ENCODE assay signal across 20 cellular contexts in the genomic region with DNA sequence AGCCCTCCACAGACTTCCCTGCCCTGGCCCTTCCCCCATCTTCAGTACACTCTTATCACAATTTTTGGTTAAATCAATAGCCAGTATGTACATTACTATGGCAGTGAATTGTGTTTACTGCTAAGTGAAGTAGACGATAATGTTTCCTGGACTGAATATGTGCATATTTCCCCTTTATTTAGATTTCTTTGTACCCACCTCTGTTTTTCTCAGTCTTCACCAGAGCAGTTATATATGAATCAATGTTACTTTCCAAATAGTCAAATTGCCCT.
A peak's percentile ranks its signal among the peaks of the same experiment; 100 is the strongest.
DNase-seq lines count a peak whose midpoint lies in the region; ATAC-seq and TF ChIP-seq lines count a peak whose summit lies in the region.
"Had no signal": no experiment of that assay in that cellular context is flagged by ENCODE, and none has a peak within 500 bp of the region (broad histone marks: within the 10 kb centered on the region; RNA-seq: fewer than 3 reads in every experiment).

No MANE protein-coding gene starts in this region.

- WGBS in right cardiac atrium = 71% methylated on average over 1 of the region's 1 CpG

- H2AFZ ChIP-seq in GM23338 = 0 out of 2 replicates have a peak overlapping the region, but pooled peaks have one; percentile 18

- H3K79me2 ChIP-seq in GM23338 (replicated peaks; ENCODE audit: insufficient read depth) = no peaks in the 10 kb centered on the region

- TF ChIP-seq CTCF in GM23338 (conservative IDR thresholded peaks at IDR 0.05; ENCODE audit: low read depth in 2 of 2) = no peak

- H3K9me3 ChIP-seq in right cardiac atrium (ENCODE audit: control insufficient read depth, low read length) = no peaks in the 10 kb centered on the region
- H3K9me3 ChIP-seq: A549, BE2C had no signal

- intact Hi-C loops in cardiac septum (cut with DNase I) = no loop called here
- intact Hi-C loops in right cardiac atrium (cut with DNase I) = no loop called here
- intact Hi-C loops in left ventricle myocardium superior (cut with micrococcal nuclease) = no loop called here

- H3K9me3 Mint-ChIP-seq in GM23338 = peaks cover 18% of the 10 kb centered on the region
- peaks cover 0 to 9% (median 0%) of the 10 kb centered on the region in 3 donors for H3K9me3 Mint-ChIP-seq in T-cell
- H3K9me3 Mint-ChIP-seq: CD4-positive, alpha-beta T cell had no signal

- ATAC-seq in right cardiac atrium (no peak), GM23338 (no peak), T-cell (replicated peaks in 1 of 4) (no peak), HG03442 (IDR thresholded peaks at IDR 0.05; ENCODE audit: unreplicated experiment) (no peak), left ventricle myocardium superior (no peak)

- H3K27me3 Mint-ChIP-seq in GM23338 (ENCODE audit: insufficient read depth, low read depth, poor library complexity) (peaks cover 12% of the 10 kb centered on the region), T-cell (no peaks in the 10 kb centered on the region)
- H3K27me3 Mint-ChIP-seq: CD4-positive, alpha-beta T cell had no signal

- H3K4me1 ChIP-seq in right cardiac atrium (ENCODE audit: control insufficient read depth, insufficient read depth, low read length) (no peaks in the 10 kb centered on the region), GM23338 (ENCODE audit: insufficient read depth) (peaks cover 7% of the 10 kb centered on the region; the same call in 1 of the 2 replicates)
- H3K4me1 ChIP-seq: A549 had no signal

- H3K36me3 Mint-ChIP-seq in GM23338 (ENCODE audit: low read depth) = peaks cover 11% of the 10 kb centered on the region
- H3K36me3 Mint-ChIP-seq in T-cell = no peaks in the 10 kb centered on the region
- H3K36me3 Mint-ChIP-seq: CD14-positive monocyte; CD8-positive, alpha-beta memory T cell had no signal

- no peaks in the 10 kb centered on the region for H3K27me3 ChIP-seq in right cardiac atrium (ENCODE audit: control insufficient read depth, insufficient read depth)
- H3K27me3 ChIP-seq in GM23338 (ENCODE audit: insufficient read depth) = no peaks in the 10 kb centered on the region
- H3K27me3 ChIP-seq: BE2C; BLaER1 treated with 17β-estradiol and CSF1 and Interleukin-3, amounts not matched to agents 10 nM and 100 nM had no signal

- no peak overlapping the region for H3K4me2 ChIP-seq in GM23338
- H3K4me2 ChIP-seq: A549 had no signal

- DNase-seq in cardiac septum (ENCODE audit: low spot score) (peak; percentile 31), right cardiac atrium (no peak), GM23338 (ENCODE audit: low spot score) (no peak), mucosa of gallbladder (ENCODE audit: low spot score) (peak; percentile 6), T-cell (no peak), left ventricle myocardium superior (no peak)
- DNase-seq: ACHN; AML-193; BE2C; CD4-positive, alpha-beta T cell; CD8-positive, alpha-beta memory T cell; DMS 273 treated with DMSO at 0.1 percent for 48 hours; DMS79; GOT3; H7; HCEC 1CT had no signal

- H3K9me2 ChIP-seq in GM23338 (ENCODE audit: insufficient read depth) = no peaks in the 10 kb centered on the region; the same call in 1 of the 2 replicates

- H3K4me3 ChIP-seq in right cardiac atrium (ENCODE audit: low read length) = no peak overlapping the region
- H3K4me3 ChIP-seq in GM23338 = no peak overlapping the region
- H3K4me3 ChIP-seq: A549; BLaER1 treated with 17β-estradiol and CSF1 and Interleukin-3, amounts not matched to agents 10 nM and 100 nM had no signal

- POLR2A ChIA-PET in T-cell (lab: Charles Lee) = no interaction called here

- no peak overlapping the region for H3K27ac Mint-ChIP-seq in GM23338
- no peak overlapping the region for H3K27ac Mint-ChIP-seq in T-cell
- H3K27ac Mint-ChIP-seq: CD14-positive monocyte; CD4-positive, alpha-beta T cell; CD8-positive, alpha-beta memory T cell had no signal

- no peaks in the 10 kb centered on the region for H3K36me3 ChIP-seq in GM23338 (ENCODE audit: insufficient read depth)
- H3K36me3 ChIP-seq: BE2C; BLaER1 treated with 17β-estradiol and CSF1 and Interleukin-3, amounts not matched to agents 10 nM and 100 nM had no signal

- H3K4me3 Mint-ChIP-seq in GM23338 = no peak overlapping the region
- H3K4me3 Mint-ChIP-seq in T-cell = no peak overlapping the region
- H3K4me3 Mint-ChIP-seq: CD14-positive monocyte; CD4-positive, alpha-beta T cell; CD8-positive, alpha-beta memory T cell had no signal

- no peaks in the 10 kb centered on the region for H3F3A ChIP-seq in GM23338 (replicated peaks; ENCODE audit: low read depth)

- H3K4me1 Mint-ChIP-seq in GM23338 (peaks cover 17% of the 10 kb centered on the region), T-cell (no peaks in the 10 kb centered on the region)
- H3K4me1 Mint-ChIP-seq: CD14-positive monocyte; CD8-positive, alpha-beta memory T cell had no signal

- CTCF ChIA-PET in T-cell (lab: Charles Lee) = no interaction called here

- H4K20me1 ChIP-seq in GM23338 (replicated peaks; ENCODE audit: insufficient read depth) = no peaks in the 10 kb centered on the region
- H4K20me1 ChIP-seq: BLaER1 treated with 17β-estradiol and CSF1 and Interleukin-3, amounts not matched to agents 10 nM and 100 nM had no signal

- H3K27ac ChIP-seq in right cardiac atrium (ENCODE audit: low read length) = no peak overlapping the region
- H3K27ac ChIP-seq in GM23338 (ENCODE audit: low read depth) = no peak overlapping the region
- H3K27ac ChIP-seq: A549; BLaER1 treated with 17β-estradiol and CSF1 and Interleukin-3, amounts not matched to agents 10 nM and 100 nM had no signal

TF ChIP-seq in GM23338, 12 proteins besides CTCF, POLR2A, EP300 and RAD21 (continues in another document):
- no peak for TF ChIP-seq JUNB (IDR thresholded peaks at IDR 0.05; ENCODE audit: unreplicated experiment)
- TF ChIP-seq STAT1 (IDR thresholded peaks at IDR 0.05; ENCODE audit: unreplicated experiment) = no peak
- TF ChIP-seq ZNF114 (CRISPR knock-in tag; IDR thresholded peaks at IDR 0.05) = no peak
- TF ChIP-seq, protein P1, sequence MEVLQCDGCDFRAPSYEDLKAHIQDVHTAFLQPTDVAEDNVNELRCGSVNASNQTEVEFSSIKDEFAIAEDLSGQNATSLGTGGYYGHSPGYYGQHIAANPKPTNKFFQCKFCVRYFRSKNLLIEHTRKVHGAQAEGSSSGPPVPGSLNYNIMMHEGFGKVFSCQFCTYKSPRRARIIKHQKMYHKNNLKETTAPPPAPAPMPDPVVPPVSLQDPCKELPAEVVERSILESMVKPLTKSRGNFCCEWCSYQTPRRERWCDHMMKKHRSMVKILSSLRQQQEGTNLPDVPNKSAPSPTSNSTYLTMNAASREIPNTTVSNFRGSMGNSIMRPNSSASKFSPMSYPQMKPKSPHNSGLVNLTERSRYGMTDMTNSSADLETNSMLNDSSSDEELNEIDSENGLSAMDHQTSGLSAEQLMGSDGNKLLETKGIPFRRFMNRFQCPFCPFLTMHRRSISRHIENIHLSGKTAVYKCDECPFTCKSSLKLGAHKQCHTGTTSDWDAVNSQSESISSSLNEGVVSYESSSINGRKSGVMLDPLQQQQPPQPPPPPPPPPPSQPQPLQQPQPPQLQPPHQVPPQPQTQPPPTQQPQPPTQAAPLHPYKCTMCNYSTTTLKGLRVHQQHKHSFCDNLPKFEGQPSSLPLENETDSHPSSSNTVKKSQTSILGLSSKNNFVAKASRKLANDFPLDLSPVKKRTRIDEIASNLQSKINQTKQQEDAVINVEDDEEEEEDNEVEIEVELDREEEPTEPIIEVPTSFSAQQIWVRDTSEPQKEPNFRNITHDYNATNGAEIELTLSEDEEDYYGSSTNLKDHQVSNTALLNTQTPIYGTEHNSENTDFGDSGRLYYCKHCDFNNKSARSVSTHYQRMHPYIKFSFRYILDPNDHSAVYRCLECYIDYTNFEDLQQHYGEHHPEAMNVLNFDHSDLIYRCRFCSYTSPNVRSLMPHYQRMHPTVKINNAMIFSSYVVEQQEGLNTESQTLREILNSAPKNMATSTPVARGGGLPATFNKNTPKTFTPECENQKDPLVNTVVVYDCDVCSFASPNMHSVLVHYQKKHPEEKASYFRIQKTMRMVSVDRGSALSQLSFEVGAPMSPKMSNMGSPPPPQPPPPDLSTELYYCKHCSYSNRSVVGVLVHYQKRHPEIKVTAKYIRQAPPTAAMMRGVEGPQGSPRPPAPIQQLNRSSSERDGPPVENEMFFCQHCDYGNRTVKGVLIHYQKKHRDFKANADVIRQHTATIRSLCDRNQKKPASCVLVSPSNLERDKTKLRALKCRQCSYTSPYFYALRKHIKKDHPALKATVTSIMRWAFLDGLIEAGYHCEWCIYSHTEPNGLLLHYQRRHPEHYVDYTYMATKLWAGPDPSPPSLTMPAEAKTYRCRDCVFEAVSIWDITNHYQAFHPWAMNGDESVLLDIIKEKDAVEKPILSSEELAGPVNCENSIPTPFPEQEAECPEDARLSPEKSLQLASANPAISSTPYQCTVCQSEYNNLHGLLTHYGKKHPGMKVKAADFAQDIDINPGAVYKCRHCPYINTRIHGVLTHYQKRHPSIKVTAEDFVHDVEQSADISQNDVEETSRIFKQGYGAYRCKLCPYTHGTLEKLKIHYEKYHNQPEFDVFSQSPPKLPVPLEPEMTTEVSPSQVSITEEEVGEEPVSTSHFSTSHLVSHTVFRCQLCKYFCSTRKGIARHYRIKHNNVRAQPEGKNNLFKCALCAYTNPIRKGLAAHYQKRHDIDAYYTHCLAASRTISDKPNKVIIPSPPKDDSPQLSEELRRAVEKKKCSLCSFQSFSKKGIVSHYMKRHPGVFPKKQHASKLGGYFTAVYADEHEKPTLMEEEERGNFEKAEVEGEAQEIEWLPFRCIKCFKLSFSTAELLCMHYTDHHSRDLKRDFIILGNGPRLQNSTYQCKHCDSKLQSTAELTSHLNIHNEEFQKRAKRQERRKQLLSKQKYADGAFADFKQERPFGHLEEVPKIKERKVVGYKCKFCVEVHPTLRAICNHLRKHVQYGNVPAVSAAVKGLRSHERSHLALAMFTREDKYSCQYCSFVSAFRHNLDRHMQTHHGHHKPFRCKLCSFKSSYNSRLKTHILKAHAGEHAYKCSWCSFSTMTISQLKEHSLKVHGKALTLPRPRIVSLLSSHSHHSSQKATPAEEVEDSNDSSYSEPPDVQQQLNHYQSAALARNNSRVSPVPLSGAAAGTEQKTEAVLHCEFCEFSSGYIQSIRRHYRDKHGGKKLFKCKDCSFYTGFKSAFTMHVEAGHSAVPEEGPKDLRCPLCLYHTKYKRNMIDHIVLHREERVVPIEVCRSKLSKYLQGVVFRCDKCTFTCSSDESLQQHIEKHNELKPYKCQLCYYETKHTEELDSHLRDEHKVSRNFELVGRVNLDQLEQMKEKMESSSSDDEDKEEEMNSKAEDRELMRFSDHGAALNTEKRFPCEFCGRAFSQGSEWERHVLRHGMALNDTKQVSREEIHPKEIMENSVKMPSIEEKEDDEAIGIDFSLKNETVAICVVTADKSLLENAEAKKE (CRISPR knock-in tag; IDR thresholded peaks at IDR 0.05) = no peak
- TF ChIP-seq EZH2 (IDR thresholded peaks at IDR 0.05; ENCODE audit: low read depth, unreplicated experiment) = no peak
- no peak for TF ChIP-seq CREB1 (CRISPR knock-in tag; IDR thresholded peaks at IDR 0.05; ENCODE audit: low read depth)
- no peak for TF ChIP-seq NANOG (IDR thresholded peaks at IDR 0.05; ENCODE audit: borderline replicate concordance)
- no peak for TF ChIP-seq EZH2phosphoT487 (IDR thresholded peaks at IDR 0.05; ENCODE audit: unreplicated experiment)
- no peak for TF ChIP-seq POLR2AphosphoS5 (IDR thresholded peaks at IDR 0.05; ENCODE audit: low read depth)

Comparison
In these comparisons a context has a peak if more than half of its experiments do, and no peak if none do; other contexts are left out.
1. DNase-seq: peak in cardiac septum (single experiment) and mucosa of gallbladder (single experiment); none in right cardiac atrium (0 of 3), GM23338 (single experiment), T-cell (0 of 34) and left ventricle myocardium superior (single experiment).